In genomic region chr10:87861566-87861952, GRCh38 we compare ENCODE assay signal across 8 cellular contexts. TPM values are rescaled to one million over a fixed set of nuclear protein-coding genes. Genes with fewer than 3 reads are reported as not detected.
A peak's percentile ranks its signal among the peaks of the same experiment; 100 is the strongest.
DNase-seq lines count a peak whose midpoint lies in the region; ATAC-seq and FAIRE-seq lines count a peak whose summit lies in the region.

No MANE protein-coding gene starts in this region.

- H3K18ac ChIP-seq in neuronal stem cell (ENCODE audit: low read length), result peak overlapping the region; percentile 100

- peak overlapping the region; percentile 90 for H3K27ac ChIP-seq in CD4-positive, CD25-positive, alpha-beta regulatory T cell (ENCODE audit: insufficient read depth, low read length, poor library complexity, severe bottlenecking)
- peak overlapping the region; percentile 89 for H3K27ac ChIP-seq in neuronal stem cell (replicated peaks; ENCODE audit: low read length)

- peak overlapping the region; percentile 76 for H3K14ac ChIP-seq in neuronal stem cell (ENCODE audit: low read length)

- peaks cover 39% of the 10 kb centered on the region for H3K4me1 ChIP-seq in CD4-positive, CD25-positive, alpha-beta regulatory T cell (ENCODE audit: control insufficient read depth, insufficient read depth, low read length, poor library complexity, severe bottlenecking)
- peaks cover 0 to 3% of the 10 kb centered on the region in 2 donors for H3K4me1 ChIP-seq in neuronal stem cell (ENCODE audit: control insufficient read depth in 2 of 2, insufficient read depth in 1 of 2, low read depth in 1 of 2, low read length in 2 of 2)

- peaks cover 0 to 3% (median 0%) of the 10 kb centered on the region in 7 donors for H3K9me3 Mint-ChIP-seq in CD4-positive, CD25-positive, alpha-beta regulatory T cell

- peak overlapping the region; percentile 82 for H2BK120ac ChIP-seq in neuronal stem cell (ENCODE audit: low read depth, low read length)

- no peak overlapping the region for H4K91ac ChIP-seq in neuronal stem cell (ENCODE audit: low read depth, low read length, poor library complexity)

- H3K36me3 ChIP-seq in CD4-positive, CD25-positive, alpha-beta regulatory T cell (ENCODE audit: control insufficient read depth, insufficient read depth, low read length), result no peaks in the 10 kb centered on the region
- no peaks in the 10 kb centered on the region for H3K36me3 ChIP-seq in neuronal stem cell (replicated peaks in 1 of 2; ENCODE audit: control insufficient read depth in 2 of 2, insufficient read depth in 2 of 2, low read length in 2 of 2)
- H3K36me3 ChIP-seq in MG63, result no peaks in the 10 kb centered on the region; the same call in 1 of the 2 replicates

- peak overlapping the region; percentile 6 for H2AK5ac ChIP-seq in neuronal stem cell (ENCODE audit: low read depth, low read length)

- H3K4me1 Mint-ChIP-seq in CD4-positive, CD25-positive, alpha-beta regulatory T cell, result peaks cover 23 to 30% (median 27%) of the 10 kb centered on the region in 4 donors

- H3K4me3 Mint-ChIP-seq in CD4-positive, CD25-positive, alpha-beta regulatory T cell, result peak overlapping the region; percentile 96 to 98 (median 97)

- no CpG with 5 or more reads among the region's 16 CpGs for WGBS in neuronal stem cell (ENCODE audit: extremely low coverage in 2 of 2, insufficient read length in 2 of 2, insufficient replicate concordance in 1 of 2), 2 donors

- peak overlapping the region; percentile 95 for H2BK5ac ChIP-seq in neuronal stem cell (ENCODE audit: low read length)

- H3K36me3 Mint-ChIP-seq in CD4-positive, CD25-positive, alpha-beta regulatory T cell, result peaks cover under 1% of the 10 kb centered on the region

- no peak for ATAC-seq in CD4-positive, CD25-positive, alpha-beta regulatory T cell (ENCODE audit: low read depth in 2 of 2)
- peak; percentile 15 for ATAC-seq in GM19438 (IDR thresholded peaks at IDR 0.05; ENCODE audit: low read depth, unreplicated experiment)

- H2BK15ac ChIP-seq in neuronal stem cell (ENCODE audit: low read length), result peak overlapping the region; percentile 93

- peak overlapping the region; percentile 96 for H2BK12ac ChIP-seq in neuronal stem cell (ENCODE audit: low read length)

- H3K23ac ChIP-seq in neuronal stem cell (ENCODE audit: low read depth, low read length, poor library complexity), result peak overlapping the region; percentile 98

- no peak overlapping the region for H4K8ac ChIP-seq in neuronal stem cell (ENCODE audit: low read depth, low read length)

- peak overlapping the region; percentile 78 for H3K4ac ChIP-seq in neuronal stem cell (ENCODE audit: low read length)

- peaks cover 6% of the 10 kb centered on the region for H3K79me1 ChIP-seq in neuronal stem cell (ENCODE audit: low read depth, low read length)

- H3K27me3 Mint-ChIP-seq in CD4-positive, CD25-positive, alpha-beta regulatory T cell, result peaks cover 16% of the 10 kb centered on the region

- no peak for DNase-seq in CD4-positive, CD25-positive, alpha-beta regulatory T cell
- DNase-seq in HTR-8/SVneo (ENCODE audit: insufficient read length, low spot score) (peak; percentile 38), activated T-helper 1 cell treated with Interleukin-2 at 50 U/mL for 16 hours (ENCODE audit: low read depth) (peak; percentile 1), glomerular visceral epithelial cell (ENCODE audit: extremely low spot score) (peak; percentile 67), neuronal stem cell (ENCODE audit: low spot score) (no peak), NCI-H1930 (lab: John Stamatoyannopoulos, UW) (no peak), MG63 (no peak)

- peak overlapping the region; percentile 96 for H3K4me2 ChIP-seq in neuronal stem cell (ENCODE audit: insufficient read depth, low read length, poor library complexity, severe bottlenecking)

- H2AFZ ChIP-seq in neuronal stem cell (ENCODE audit: low read length), result peak overlapping the region; percentile 92

- H3K9me3 ChIP-seq in CD4-positive, CD25-positive, alpha-beta regulatory T cell (ENCODE audit: control insufficient read depth in 2 of 2, low read length in 2 of 2), result no peaks in the 10 kb centered on the region
- H3K9me3 ChIP-seq in neuronal stem cell (replicated peaks in 1 of 2; ENCODE audit: control insufficient read depth in 2 of 2, insufficient read depth in 1 of 2, low read depth in 1 of 2, low read length in 2 of 2) (peaks cover 0 to 8% of the 10 kb centered on the region in 2 donors), MG63 (no peaks in the 10 kb centered on the region)

- FAIRE-seq in HTR-8/SVneo (lab: Jason Lieb, UNC), result peak; percentile 74

- peak overlapping the region; percentile 88 for H3K9ac ChIP-seq in neuronal stem cell (ENCODE audit: low read depth, low read length, poor library complexity)

- H3K4me3 ChIP-seq in CD4-positive, CD25-positive, alpha-beta regulatory T cell (ENCODE audit: low read depth, low read length), result peak overlapping the region; percentile 93
- H3K4me3 ChIP-seq in neuronal stem cell (ENCODE audit: low read length in 2 of 2) (peak overlapping the region; percentile 91 to 98), MG63 (no peak overlapping the region)

- no peaks in the 10 kb centered on the region for H3K27me3 ChIP-seq in CD4-positive, CD25-positive, alpha-beta regulatory T cell (ENCODE audit: control insufficient read depth, insufficient read depth, low read length)
- H3K27me3 ChIP-seq in neuronal stem cell (ENCODE audit: control insufficient read depth in 3 of 3, insufficient read depth in 3 of 3, low read depth in 1 of 3, low read length in 3 of 3) (no peaks in the 10 kb centered on the region), MG63 (no peaks in the 10 kb centered on the region)

- peak overlapping the region; percentile 96 to 99 (median 97) for H3K27ac Mint-ChIP-seq in CD4-positive, CD25-positive, alpha-beta regulatory T cell

RNA-seq across cellular contexts. Expression of gene KLLN, which starts 1.8 kb away (rescaled TPM):
- total RNA-seq in CD4-positive, CD25-positive, alpha-beta regulatory T cell, result 0.54 TPM
- under 1 TPM; 0.05 to 0.67 (median 0.17) TPM for polyA plus RNA-seq in CD4-positive, CD25-positive, alpha-beta regulatory T cell
- 0.60 TPM for polyA plus RNA-seq in neuronal stem cell (2013, experiment 1 of 2)
- 0.53 TPM for polyA plus RNA-seq in neuronal stem cell (2013, experiment 2 of 2)
- total RNA-seq in MG63 (2014; rRNA removed; shearing (Covaris generic); ENCODE audit: low replicate concordance), result not detected in 2 replicates

RNA-seq across cellular contexts. Expression of gene PTEN, which starts 1.9 kb away (rescaled TPM):
- total RNA-seq in CD4-positive, CD25-positive, alpha-beta regulatory T cell, result 99.2 TPM
- 10 to 100 TPM; 25.9 to 31.2 (median 28.5) TPM for polyA plus RNA-seq in CD4-positive, CD25-positive, alpha-beta regulatory T cell
- 21.3 TPM for polyA plus RNA-seq in neuronal stem cell (2013, experiment 1 of 2)
- polyA plus RNA-seq in neuronal stem cell (2013, experiment 2 of 2), result 24.0 TPM
- 19.6 and 25.0 TPM in 2 replicates for total RNA-seq in MG63 (2014; rRNA removed; shearing (Covaris generic); ENCODE audit: low replicate concordance)

RNA-seq across cellular contexts. Expression of gene ATAD1, which starts 43.5 kb away (rescaled TPM):
- 33.1 TPM for total RNA-seq in CD4-positive, CD25-positive, alpha-beta regulatory T cell
- 10 to 100 TPM; 31.5 to 50.1 (median 38.8) TPM for polyA plus RNA-seq in CD4-positive, CD25-positive, alpha-beta regulatory T cell
- 32.9 TPM for polyA plus RNA-seq in neuronal stem cell (2013, experiment 1 of 2)
- polyA plus RNA-seq in neuronal stem cell (2013, experiment 2 of 2), result 32.5 TPM
- 26.9 and 43.8 TPM in 2 replicates for total RNA-seq in MG63 (2014; rRNA removed; shearing (Covaris generic); ENCODE audit: low replicate concordance)

Comparison
In these comparisons a context has a peak if more than half of its experiments do, and no peak if none do; other contexts are left out.
1. DNase-seq: peak in HTR-8/SVneo (single experiment), activated T-helper 1 cell treated with Interleukin-2 at 50 U/mL for 16 hours (single experiment) and glomerular visceral epithelial cell (single experiment); none in CD4-positive, CD25-positive, alpha-beta regulatory T cell (0 of 3), neuronal stem cell (single experiment), NCI-H1930 (0 of 2) and MG63 (single experiment).